Comparison of ENCODE assay signal across 8 cellular contexts in the genomic region with DNA sequence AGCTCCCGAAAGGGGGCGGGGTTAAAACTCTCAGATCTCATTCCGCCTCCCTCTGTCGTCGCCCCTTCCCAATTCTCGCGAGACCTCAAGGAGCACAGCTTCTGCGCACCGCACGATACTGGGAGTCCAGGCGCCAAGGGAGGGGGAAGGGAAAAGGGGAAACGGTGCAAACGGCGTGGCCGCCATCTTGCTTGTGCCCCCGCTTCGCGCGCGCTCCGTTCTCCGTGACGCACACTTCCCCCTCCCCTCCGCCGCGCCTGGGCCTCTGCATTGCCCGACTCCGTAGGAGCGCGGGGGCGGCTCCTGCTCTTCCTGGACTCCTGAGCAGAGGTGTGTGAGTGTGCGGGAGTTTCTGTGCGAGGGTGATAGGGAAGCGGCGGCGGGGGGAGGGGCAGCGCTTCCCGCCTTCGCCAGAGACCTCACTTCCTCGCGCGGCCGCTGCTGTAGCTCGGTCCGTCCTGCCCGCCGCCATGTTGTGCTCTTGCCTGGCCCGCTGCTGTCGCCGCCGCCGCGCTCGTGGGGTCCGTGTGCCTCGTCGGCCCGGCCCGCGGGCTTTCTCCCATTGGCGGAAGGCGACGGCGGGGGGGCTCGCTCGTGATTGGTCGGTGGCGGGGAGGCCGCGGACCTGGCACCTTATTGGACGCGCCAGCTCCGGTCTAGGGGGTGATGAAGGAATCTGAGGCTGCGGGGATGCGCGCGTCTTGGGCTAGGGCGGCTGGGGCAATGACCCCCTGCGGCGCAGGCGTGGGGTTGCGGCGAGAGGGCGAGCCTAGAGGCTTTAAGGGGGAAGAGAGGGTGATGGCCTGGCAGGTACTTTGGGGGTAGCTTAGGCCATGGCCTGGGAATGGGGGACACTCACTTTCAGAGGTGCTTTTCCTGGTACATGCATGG. TPM values are rescaled to one million over a fixed set of nuclear protein-coding genes. Genes with fewer than 3 reads are reported as not detected.
DNase-seq lines count a peak whose midpoint lies in the region; TF ChIP-seq lines count a peak whose summit lies in the region.

A gene (plus strand): TSS at position 167 of the 891 bp plus-strand sequence. CDS start 47,140 bp downstream, outside the sequence.

- CTCF ChIA-PET in HEK293 (lab: Yijun Ruan, JAX) = interaction anchor here (0.6 to 3.8 kb wide), 9 partner anchors 10 to 548 kb away, joined by 3 to 18 read pairs (median 5); no protein-coding TSS in a partner anchor

- peak within 1 kb of the TSS; percentile 97 for H2AFZ ChIP-seq in neuronal stem cell (ENCODE audit: low read length)

- H2AK5ac ChIP-seq in neuronal stem cell (ENCODE audit: low read depth, low read length) = peak within 1 kb of the TSS; percentile 97

- peak; percentile 97 for DNase-seq in GDM1 (lab: John Stamatoyannopoulos, UW)
- peak; percentile 98 for DNase-seq in MV-4-11 (lab: John Stamatoyannopoulos, UW)
- peak; percentile 99 for DNase-seq in SK-MEL-5 (ENCODE audit: low read depth, low spot score)
- peak; percentile 93 for DNase-seq in activated naive CD4-positive, alpha-beta T cell treated with Interleukin-2 at 50 U/mL for 16 hours
- peak; percentile 98 for DNase-seq in foreskin melanocyte
- DNase-seq in neuronal stem cell (ENCODE audit: low spot score) = peak; percentile 99

- peak within 1 kb of the TSS; percentile 89 for H2BK120ac ChIP-seq in neuronal stem cell (ENCODE audit: low read depth, low read length)

- H3K23ac ChIP-seq in neuronal stem cell (ENCODE audit: low read depth, low read length, poor library complexity) = peak within 1 kb of the TSS; percentile 99

- no peak within 1 kb of the TSS for H2BK12ac ChIP-seq in neuronal stem cell (ENCODE audit: low read length)

- H3K14ac ChIP-seq in neuronal stem cell (ENCODE audit: low read length) = peak within 1 kb of the TSS; percentile 98

- H3K36me3 ChIP-seq in HEK293 (ENCODE audit: control insufficient read depth in 2 of 2, insufficient read depth in 1 of 2, low read length in 2 of 2) (peaks cover 0 to 12% of the 10 kb centered on the region in 2 experiments; a peak in 1 of 3 replicates), neuronal stem cell (replicated peaks in 1 of 2; ENCODE audit: control insufficient read depth in 2 of 2, insufficient read depth in 2 of 2, low read length in 2 of 2) (peaks cover 2 to 25% of the 10 kb centered on the region in 2 donors)

- TF ChIP-seq CTCF in HEK293 (tag by site-specific recombination; IDR thresholded peaks at IDR 0.05) (peak; percentile 26; the same call in 1 of the 2 replicates), subcutaneous adipose tissue (IDR thresholded peaks at IDR 0.05; ENCODE audit: low read depth) (no peak)

- in situ Hi-C loops in SK-MEL-5 (cut with HindIII; ENCODE audit: low pct_unique_long_range_greater_than_20kb, low sequenced_read_pairs) = no loop called here

- H3K27ac ChIP-seq in HEK293 (ENCODE audit: extremely low read depth, low read depth, low read length) (peak within 1 kb of the TSS; percentile 95), neuronal stem cell (replicated peaks; ENCODE audit: low read length) (peak within 1 kb of the TSS; percentile 99)

- H4K8ac ChIP-seq in neuronal stem cell (ENCODE audit: low read depth, low read length) = peak within 1 kb of the TSS; percentile 43

- H3K27me3 ChIP-seq in neuronal stem cell (ENCODE audit: control insufficient read depth in 3 of 3, insufficient read depth in 3 of 3, low read depth in 1 of 3, low read length in 3 of 3) = no peaks in the 10 kb centered on the region

- H4K91ac ChIP-seq in neuronal stem cell (ENCODE audit: low read depth, low read length, poor library complexity) = peak within 1 kb of the TSS; percentile 99

- H3K18ac ChIP-seq in neuronal stem cell (ENCODE audit: low read length) = peak within 1 kb of the TSS; percentile 100

- H3K4me3 ChIP-seq in HEK293 (ENCODE audit: low read depth, low read length) (peak within 1 kb of the TSS; percentile 97), neuronal stem cell (ENCODE audit: low read length in 2 of 2) (peak within 1 kb of the TSS; percentile 84 to 88)

- H3K4ac ChIP-seq in neuronal stem cell (ENCODE audit: low read length) = peak within 1 kb of the TSS; percentile 96

- peak within 1 kb of the TSS; percentile 100 for H3K9ac ChIP-seq in neuronal stem cell (ENCODE audit: low read depth, low read length, poor library complexity)

- POLR2A ChIA-PET in HEK293 (lab: Yijun Ruan, JAX) = interaction anchor here (0.6 to 3.4 kb wide), 29 partner anchors 9 to 288 kb away, joined by 3 to 42 read pairs (median 6); a partner anchor contains a TSS

- H3K9me3 ChIP-seq in HEK293 (ENCODE audit: control insufficient read depth, insufficient read depth, low read depth, low read length) (no peaks in the 10 kb centered on the region), neuronal stem cell (replicated peaks in 1 of 2; ENCODE audit: control insufficient read depth in 2 of 2, insufficient read depth in 1 of 2, low read depth in 1 of 2, low read length in 2 of 2) (no peaks in the 10 kb centered on the region)

- peak within 1 kb of the TSS; percentile 72 for H3K4me2 ChIP-seq in neuronal stem cell (ENCODE audit: insufficient read depth, low read length, poor library complexity, severe bottlenecking)

- H3K79me1 ChIP-seq in neuronal stem cell (ENCODE audit: low read depth, low read length) = no peaks in the 10 kb centered on the region

- H3K4me1 ChIP-seq in HEK293 (ENCODE audit: control insufficient read depth, insufficient read depth, low read length) (peaks cover 11% of the 10 kb centered on the region; the same call in 1 of the 2 replicates), neuronal stem cell (ENCODE audit: control insufficient read depth in 2 of 2, insufficient read depth in 1 of 2, low read depth in 1 of 2, low read length in 2 of 2) (peaks cover 0 to 8% of the 10 kb centered on the region in 2 donors)

- H2BK15ac ChIP-seq in neuronal stem cell (ENCODE audit: low read length) = no peak within 1 kb of the TSS

- WGBS in neuronal stem cell (ENCODE audit: extremely low coverage in 2 of 2, insufficient read length in 2 of 2, insufficient replicate concordance in 1 of 2), 2 donors = no CpG with 5 or more reads among the region's 84 CpGs

- peak within 1 kb of the TSS; percentile 98 for H2BK5ac ChIP-seq in neuronal stem cell (ENCODE audit: low read length)

TF ChIP-seq in HEK293, 187 proteins besides CTCF, POLR2A, EP300 and RAD21 (continues in another document):
- TF ChIP-seq ZNF132 (tag by site-specific recombination; IDR thresholded peaks at IDR 0.05; ENCODE audit: borderline replicate concordance) (no peak), ZNF792 (tag by site-specific recombination; IDR thresholded peaks at IDR 0.05) (peak; percentile 79), ZNF350 (tag by site-specific recombination; IDR thresholded peaks at IDR 0.05) (no peak), TRIM28 (IDR thresholded peaks at IDR 0.05; ENCODE audit: borderline replicate concordance, low read length) (no peak; the same call in 1 of the 2 replicates), KLF8 (tag by site-specific recombination; IDR thresholded peaks at IDR 0.05) (peak; percentile 88), ZFP3 (tag by site-specific recombination; IDR thresholded peaks at IDR 0.05; ENCODE audit: low read depth) (no peak; the same call in 1 of the 2 replicates), ZNF623 (tag by site-specific recombination; IDR thresholded peaks at IDR 0.05) (peak; percentile 30; the same call in 1 of the 2 replicates), ZNF16 (tag by site-specific recombination; IDR thresholded peaks at IDR 0.05; ENCODE audit: low read depth) (peak; percentile 23; the same call in 1 of the 2 replicates)
- TF ChIP-seq, protein P1, sequence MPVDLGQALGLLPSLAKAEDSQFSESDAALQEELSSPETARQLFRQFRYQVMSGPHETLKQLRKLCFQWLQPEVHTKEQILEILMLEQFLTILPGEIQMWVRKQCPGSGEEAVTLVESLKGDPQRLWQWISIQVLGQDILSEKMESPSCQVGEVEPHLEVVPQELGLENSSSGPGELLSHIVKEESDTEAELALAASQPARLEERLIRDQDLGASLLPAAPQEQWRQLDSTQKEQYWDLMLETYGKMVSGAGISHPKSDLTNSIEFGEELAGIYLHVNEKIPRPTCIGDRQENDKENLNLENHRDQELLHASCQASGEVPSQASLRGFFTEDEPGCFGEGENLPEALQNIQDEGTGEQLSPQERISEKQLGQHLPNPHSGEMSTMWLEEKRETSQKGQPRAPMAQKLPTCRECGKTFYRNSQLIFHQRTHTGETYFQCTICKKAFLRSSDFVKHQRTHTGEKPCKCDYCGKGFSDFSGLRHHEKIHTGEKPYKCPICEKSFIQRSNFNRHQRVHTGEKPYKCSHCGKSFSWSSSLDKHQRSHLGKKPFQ (tag by site-specific recombination; IDR thresholded peaks at IDR 0.05) = peak; percentile 78
- TF ChIP-seq, protein P2, sequence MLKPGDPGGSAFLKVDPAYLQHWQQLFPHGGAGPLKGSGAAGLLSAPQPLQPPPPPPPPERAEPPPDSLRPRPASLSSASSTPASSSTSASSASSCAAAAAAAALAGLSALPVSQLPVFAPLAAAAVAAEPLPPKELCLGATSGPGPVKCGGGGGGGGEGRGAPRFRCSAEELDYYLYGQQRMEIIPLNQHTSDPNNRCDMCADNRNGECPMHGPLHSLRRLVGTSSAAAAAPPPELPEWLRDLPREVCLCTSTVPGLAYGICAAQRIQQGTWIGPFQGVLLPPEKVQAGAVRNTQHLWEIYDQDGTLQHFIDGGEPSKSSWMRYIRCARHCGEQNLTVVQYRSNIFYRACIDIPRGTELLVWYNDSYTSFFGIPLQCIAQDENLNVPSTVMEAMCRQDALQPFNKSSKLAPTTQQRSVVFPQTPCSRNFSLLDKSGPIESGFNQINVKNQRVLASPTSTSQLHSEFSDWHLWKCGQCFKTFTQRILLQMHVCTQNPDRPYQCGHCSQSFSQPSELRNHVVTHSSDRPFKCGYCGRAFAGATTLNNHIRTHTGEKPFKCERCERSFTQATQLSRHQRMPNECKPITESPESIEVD (tag by site-specific recombination; IDR thresholded peaks at IDR 0.05) = no peak
- TF ChIP-seq, protein P3, sequence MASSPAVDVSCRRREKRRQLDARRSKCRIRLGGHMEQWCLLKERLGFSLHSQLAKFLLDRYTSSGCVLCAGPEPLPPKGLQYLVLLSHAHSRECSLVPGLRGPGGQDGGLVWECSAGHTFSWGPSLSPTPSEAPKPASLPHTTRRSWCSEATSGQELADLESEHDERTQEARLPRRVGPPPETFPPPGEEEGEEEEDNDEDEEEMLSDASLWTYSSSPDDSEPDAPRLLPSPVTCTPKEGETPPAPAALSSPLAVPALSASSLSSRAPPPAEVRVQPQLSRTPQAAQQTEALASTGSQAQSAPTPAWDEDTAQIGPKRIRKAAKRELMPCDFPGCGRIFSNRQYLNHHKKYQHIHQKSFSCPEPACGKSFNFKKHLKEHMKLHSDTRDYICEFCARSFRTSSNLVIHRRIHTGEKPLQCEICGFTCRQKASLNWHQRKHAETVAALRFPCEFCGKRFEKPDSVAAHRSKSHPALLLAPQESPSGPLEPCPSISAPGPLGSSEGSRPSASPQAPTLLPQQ (tag by site-specific recombination; IDR thresholded peaks at IDR 0.05) = peak; percentile 94

RNA-seq across cellular contexts. Expression of the gene that starts here (rescaled TPM):
- total RNA-seq in SK-MEL-5 (2014; rRNA removed; shearing (Covaris generic)) = 24.0 and 25.8 TPM in 2 replicates
- polyA plus RNA-seq in SK-MEL-5 (2015; cell fraction: cytosol; rRNA removed) = 55.6 and 76.4 TPM in 2 replicates
- polyA plus RNA-seq in SK-MEL-5 (2015; cell fraction: nucleus; rRNA removed) = 52.2 and 65.4 TPM in 2 replicates
- 58.9 TPM for polyA plus RNA-seq in neuronal stem cell (2013, experiment 1 of 2)
- polyA plus RNA-seq in neuronal stem cell (2013, experiment 2 of 2) = 58.8 TPM
- total RNA-seq in subcutaneous adipose tissue = 10 to 100 TPM; 30.2 to 45.6 (median 43.2) TPM

Comparison
In these comparisons a context has a peak if more than half of its experiments do, and no peak if none do; other contexts are left out.
1. Peak in every context shown above with its lines: DNase-seq, H3K4me3 ChIP-seq and H3K27ac ChIP-seq.